8 cellular contexts compared by ENCODE assay signal in the genomic region with DNA sequence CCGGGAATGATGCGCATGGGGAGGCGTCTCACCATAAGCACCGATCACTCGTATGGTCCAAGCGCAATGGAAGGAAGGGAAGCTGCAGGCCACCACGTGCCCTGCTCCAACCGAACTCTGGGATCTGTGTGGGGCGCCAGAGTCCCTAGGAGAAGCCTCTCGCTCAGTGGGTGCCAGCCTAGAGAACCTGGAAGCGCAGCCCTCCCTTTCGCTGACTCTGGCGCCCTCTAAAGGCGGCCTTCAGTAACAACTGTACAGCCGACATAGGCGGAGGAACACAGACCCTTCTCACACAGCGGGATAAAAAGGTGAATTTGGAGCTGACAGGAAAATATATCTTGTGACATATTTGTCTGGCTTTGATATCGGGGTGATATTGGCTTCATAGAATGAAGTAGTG.
DNase-seq lines count a peak whose midpoint lies in the region; ATAC-seq and TF ChIP-seq lines count a peak whose summit lies in the region.

No MANE protein-coding gene starts in this region.

- ATAC-seq in GM21723 (IDR thresholded peaks at IDR 0.05; ENCODE audit: unreplicated experiment) (peak; percentile 60), GM21423 (IDR thresholded peaks at IDR 0.05; ENCODE audit: unreplicated experiment) (no peak)

- H3K27ac ChIP-seq in fibroblast of lung (ENCODE audit: insufficient read depth, low read length), result no peak overlapping the region

- H3K9me3 ChIP-seq in BE2C (no peaks in the 10 kb centered on the region), fibroblast of lung (ENCODE audit: control insufficient read depth, insufficient read depth, low read depth, low read length) (no peaks in the 10 kb centered on the region)

- H3K27me3 ChIP-seq in BE2C, result no peaks in the 10 kb centered on the region
- H3K27me3 ChIP-seq in fibroblast of lung (ENCODE audit: control insufficient read depth, insufficient read depth, low read length), result no peaks in the 10 kb centered on the region

- H3K79me2 ChIP-seq in fibroblast of lung (ENCODE audit: control insufficient read depth, insufficient read depth, low read length), result no peaks in the 10 kb centered on the region

- H3K36me3 ChIP-seq in BE2C (no peaks in the 10 kb centered on the region), fibroblast of lung (ENCODE audit: control insufficient read depth, insufficient read depth, low read length) (no peaks in the 10 kb centered on the region)

- H3K4me2 ChIP-seq in fibroblast of lung (ENCODE audit: extremely low read depth, insufficient read depth, low read length), result no peak overlapping the region

- H3K9ac ChIP-seq in fibroblast of lung (ENCODE audit: insufficient read depth, low read length), result no peak overlapping the region

- H3K4me3 ChIP-seq in BE2C (ENCODE audit: low read depth, low read length) (no peak overlapping the region), fibroblast of lung (replicated peaks in 1 of 4; ENCODE audit: control extremely low read depth in 1 of 4, insufficient read depth in 1 of 4, low read depth in 3 of 4, low read length in 4 of 4) (no peak overlapping the region)

- DNase-seq in BE2C, result peak; percentile 73
- peak; percentile 55 to 78 for DNase-seq in NCI-H526 (lab: John Stamatoyannopoulos, UW)
- DNase-seq in activated CD8-positive, alpha-beta memory T cell treated with anti-CD3 and anti-CD28 coated beads for 24 hours, result peak; percentile 67
- peak; percentile 1 to 34 for DNase-seq in fibroblast of lung (ENCODE audit: low read depth in 2 of 2)
- DNase-seq in retina, result peak; percentile 12
- DNase-seq in NCI-H2171 treated with DMSO at 0.1 percent for 48 hours (lab: John Stamatoyannopoulos, UW), result no peak

- no peaks in the 10 kb centered on the region for H4K20me1 ChIP-seq in fibroblast of lung (ENCODE audit: control insufficient read depth, extremely low read depth, insufficient read depth, low read length)

- no peak overlapping the region for H2AFZ ChIP-seq in fibroblast of lung (ENCODE audit: low read length)

- no peaks in the 10 kb centered on the region for H3K4me1 ChIP-seq in BE2C
- no peaks in the 10 kb centered on the region for H3K4me1 ChIP-seq in fibroblast of lung (ENCODE audit: control insufficient read depth, extremely low read depth, insufficient read depth, low read length)

- peak; percentile 79 for TF ChIP-seq CTCF in BE2C (IDR thresholded peaks at IDR 0.05; ENCODE audit: low read depth, low read length)
- peak; percentile 47 to 65 for TF ChIP-seq CTCF in fibroblast of lung (conservative IDR thresholded peaks at IDR 0.05 in 1 of 2, IDR thresholded peaks at IDR 0.05 in 1 of 2; ENCODE audit: low read depth in 1 of 2, low read length in 2 of 2)
